In the genomic region with DNA sequence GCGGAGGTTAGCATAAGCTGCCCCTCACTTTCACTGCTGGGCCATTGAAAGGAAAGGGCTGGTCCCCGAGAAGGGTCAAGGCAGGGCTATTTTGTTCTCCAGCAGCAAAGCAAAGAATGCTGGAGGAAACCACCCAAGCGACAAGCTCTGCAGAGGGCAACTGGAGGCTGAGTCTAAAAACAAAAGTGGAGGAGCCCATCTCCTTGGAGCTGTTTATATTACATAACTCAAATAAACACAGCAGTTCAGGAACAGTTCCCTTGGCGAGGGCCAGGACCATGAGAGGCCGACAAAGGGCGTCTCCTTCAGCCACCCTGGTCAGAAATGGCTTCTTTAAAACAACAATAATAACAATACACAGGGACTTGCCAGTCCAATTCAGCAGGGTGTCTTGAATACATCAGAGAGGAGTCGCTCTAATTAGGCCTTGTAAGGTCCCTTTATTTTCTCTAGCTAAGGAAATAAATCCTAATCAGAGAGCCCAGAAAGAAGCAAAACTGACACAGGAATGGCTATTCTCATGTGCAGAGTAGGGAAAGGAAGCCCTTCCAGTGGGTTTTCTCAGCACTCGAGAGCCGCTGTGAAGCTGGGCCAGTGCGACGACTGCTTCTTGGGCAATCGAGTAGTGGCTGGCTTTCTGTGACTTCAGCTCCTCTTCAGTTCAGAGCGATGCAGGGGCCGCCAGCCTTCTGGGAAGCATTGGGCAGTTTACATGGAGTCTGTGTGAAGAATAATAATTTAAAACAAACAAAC, we compare ENCODE assay signal across 11 cellular contexts. TPM values are rescaled to one million over a fixed set of nuclear protein-coding genes. Genes with fewer than 3 reads are reported as not detected.
DNase-seq lines count a peak whose midpoint lies in the region; ATAC-seq and TF ChIP-seq lines count a peak whose summit lies in the region.
"Had no signal": no experiment of that assay in that cellular context is flagged by ENCODE, and none has a peak within 500 bp of the region (broad histone marks: within the 10 kb centered on the region; RNA-seq: fewer than 3 reads in every experiment).

No MANE protein-coding gene starts in this region.

- intact Hi-C loops in colonic mucosa (cut with DNase I) (no loop called here), right lobe of liver (cut with DNase I) (loop anchor here in 1 of 2 donors (10.0 kb wide), 1 partner anchor 439 kb away; no protein-coding TSS in a partner anchor)

- H3K36me3 Mint-ChIP-seq in activated naive CD4-positive, alpha-beta T cell treated with anti-CD3 and anti-CD28 coated beads, Interleukin-2, amount 50 U/mL, for 72 hours = no peaks in the 10 kb centered on the region
- H3K36me3 Mint-ChIP-seq: memory B cell had no signal

- no peak for TF ChIP-seq CTCF in colonic mucosa (IDR thresholded peaks at IDR 0.05)
- TF ChIP-seq CTCF in right lobe of liver (IDR thresholded peaks at IDR 0.05) = no peak

- no peaks in the 10 kb centered on the region for H3K9me3 Mint-ChIP-seq in activated naive CD4-positive, alpha-beta T cell treated with anti-CD3 and anti-CD28 coated beads, Interleukin-2, amount 50 U/mL, for 72 hours
- H3K9me3 Mint-ChIP-seq: memory B cell had no signal

- H3K9me3 ChIP-seq in colonic mucosa = no peaks in the 10 kb centered on the region
- H3K9me3 ChIP-seq in right lobe of liver = no peaks in the 10 kb centered on the region

- no peaks in the 10 kb centered on the region for H3K36me3 ChIP-seq in colonic mucosa
- H3K36me3 ChIP-seq in right lobe of liver = no peaks in the 10 kb centered on the region

- H3K27ac Mint-ChIP-seq in activated naive CD4-positive, alpha-beta T cell treated with anti-CD3 and anti-CD28 coated beads, Interleukin-2, amount 50 U/mL, for 72 hours = no peak overlapping the region
- H3K27ac Mint-ChIP-seq: memory B cell had no signal

- 30% methylated on average over 12 of the region's 14 CpGs for WGBS in right lobe of liver (ENCODE audit: insufficient coverage, low coverage, low lambda C conversion rate, missing lambda C conversion rate)

- peak overlapping the region in 1 of 2 donors; percentile 46 for H3K9ac ChIP-seq in colonic mucosa (ENCODE audit: low read depth in 2 of 2, low read length in 2 of 2)

- DNase-seq in H4 (ENCODE audit: low spot score) (peak; percentile 70), colonic mucosa (peak; percentile 42), right lobe of liver (no peak), smooth muscle cell of the brain vasculature (ENCODE audit: low read depth, low spot score) (peak; percentile 76), NOMO-1 treated with dmso at 0.1 percent for 144 hours (lab: John Stamatoyannopoulos, UW; ENCODE audit: unreplicated experiment) (no peak), DMS79 (lab: John Stamatoyannopoulos, UW) (no peak), NCI-H1092 (lab: John Stamatoyannopoulos, UW) (no peak)
- DNase-seq in activated naive CD4-positive, alpha-beta T cell treated with anti-CD3 and anti-CD28 coated beads, Interleukin-2, amount 50 U/mL, for 72 hours (ENCODE audit: low spot score in 2 of 2) = no peak
- DNase-seq: activated CD4-positive, CD25-positive, alpha-beta regulatory T cell treated with anti-CD3 and anti-CD28 coated beads, Interleukin-2, amount 50 U/mL, for 72 hours; NCI-H526 had no signal

- H3K4me3 ChIP-seq in colonic mucosa = no peak overlapping the region
- H3K4me3 ChIP-seq in right lobe of liver = no peak overlapping the region

- peak overlapping the region; percentile 52 for H3K27ac ChIP-seq in colonic mucosa
- H3K27ac ChIP-seq in right lobe of liver = peak overlapping the region; percentile 90 to 99 (median 98)

- H3K4me1 ChIP-seq in colonic mucosa = peaks cover 31% of the 10 kb centered on the region
- peaks cover 4 to 80% (median 51%) of the 10 kb centered on the region in 4 donors for H3K4me1 ChIP-seq in right lobe of liver

- no peak for TF ChIP-seq POLR2A in right lobe of liver (IDR thresholded peaks at IDR 0.05)

- no peaks in the 10 kb centered on the region for H3K27me3 ChIP-seq in colonic mucosa
- H3K27me3 ChIP-seq in right lobe of liver = no peaks in the 10 kb centered on the region

- peak in 3 of 4 donors; percentile 0 to 4 (median 3) for ATAC-seq in right lobe of liver
- ATAC-seq in activated naive CD4-positive, alpha-beta T cell treated with anti-CD3 and anti-CD28 coated beads, Interleukin-2, amount 50 U/mL, for 72 hours = no peak

RNA-seq across cellular contexts. Expression of a gene that starts 57.0 kb away (rescaled TPM):
- 14.7 and 16.7 TPM in 2 replicates for total RNA-seq in H4 (2014; rRNA removed; shearing (Covaris generic))
- total RNA-seq in colonic mucosa = 10 to 100 TPM; 19.6 to 23.1 TPM
- 10 to 100 TPM in 2 of 6 experiments, 1 to 10 TPM in 4; 7.2 to 16.7 (median 8.0) TPM for total RNA-seq in right lobe of liver
- total RNA-seq in activated naive CD4-positive, alpha-beta T cell treated with anti-CD3 and anti-CD28 coated beads, Interleukin-2, amount 50 U/mL, for 72 hours = 10 to 100 TPM; 32.1 to 49.5 TPM

Comparison
In these comparisons a context has a peak if more than half of its experiments do, and no peak if none do; other contexts are left out.
1. DNase-seq: peak in H4 (single experiment), colonic mucosa (single experiment) and smooth muscle cell of the brain vasculature (single experiment); none in right lobe of liver (0 of 3), NOMO-1 treated with dmso at 0.1 percent for 144 hours (single experiment), DMS79 (single experiment), activated naive CD4-positive, alpha-beta T cell treated with anti-CD3 and anti-CD28 coated beads, Interleukin-2, amount 50 U/mL, for 72 hours (0 of 2) and NCI-H1092 (single experiment).
2. ATAC-seq: peak in right lobe of liver (3 of 4); none in activated naive CD4-positive, alpha-beta T cell treated with anti-CD3 and anti-CD28 coated beads, Interleukin-2, amount 50 U/mL, for 72 hours (0 of 2).